In genomic region chr18:80148316-80149199, GRCh38 we compare ENCODE assay signal across 8 cellular contexts. TPM values are rescaled to one million over a fixed set of nuclear protein-coding genes. Genes with fewer than 3 reads are reported as not detected.
DNase-seq lines count a peak whose midpoint lies in the region; ATAC-seq and TF ChIP-seq lines count a peak whose summit lies in the region.

No MANE protein-coding gene starts in this region.

- H3K27me3 Mint-ChIP-seq in brain, result no peaks in the 10 kb centered on the region

- H3K4me1 Mint-ChIP-seq in brain, result peaks cover 31% of the 10 kb centered on the region

- no peaks in the 10 kb centered on the region for H3K4me1 ChIP-seq in aorta (ENCODE audit: control insufficient read depth in 1 of 2, insufficient read depth in 2 of 2, low read length in 2 of 2)

- H3K27me3 ChIP-seq in aorta (ENCODE audit: control insufficient read depth in 1 of 2, insufficient read depth in 2 of 2, low read length in 1 of 2), result no peaks in the 10 kb centered on the region

- no peaks in the 10 kb centered on the region for H3K9me3 ChIP-seq in aorta (ENCODE audit: control insufficient read depth, low read length)

- no peak overlapping the region for H3K27ac ChIP-seq in aorta (ENCODE audit: low read depth in 1 of 2, low read length in 2 of 2)

- peaks cover 5% of the 10 kb centered on the region for H3K36me3 Mint-ChIP-seq in brain

- peak; percentile 5 for ATAC-seq in HG03457 (IDR thresholded peaks at IDR 0.05; ENCODE audit: unreplicated experiment)
- ATAC-seq in aorta (ENCODE audit: low FRiP score), result peak; percentile 16
- no peak for ATAC-seq in HG02763 (IDR thresholded peaks at IDR 0.05; ENCODE audit: unreplicated experiment)
- no peak for ATAC-seq in GM18511 (IDR thresholded peaks at IDR 0.05; ENCODE audit: unreplicated experiment)

- no peaks in the 10 kb centered on the region for H3K36me3 ChIP-seq in aorta (ENCODE audit: control insufficient read depth in 1 of 2, insufficient read depth in 2 of 2, low read length in 1 of 2)

- DNase-seq in EL (peak; percentile 15), lower leg skin (ENCODE audit: low spot score in 2 of 2) (peak in 1 of 2 donors; percentile 84), aorta (peak in 1 of 2 donors; percentile 63), HCEC 1CT (no peak)

- TF ChIP-seq POLR2A in lower leg skin (IDR thresholded peaks at IDR 0.05), result no peak

- no peaks in the 10 kb centered on the region for H3K9me3 Mint-ChIP-seq in brain

- TF ChIP-seq CTCF in brain (conservative IDR thresholded peaks at IDR 0.05), result no peak
- TF ChIP-seq CTCF in lower leg skin (IDR thresholded peaks at IDR 0.05), result no peak

- H3K4me3 ChIP-seq in lower leg skin (ENCODE audit: low read depth, poor library complexity, severe bottlenecking), result peak overlapping the region; percentile 29
- H3K4me3 ChIP-seq in aorta (ENCODE audit: low read length in 2 of 2), result peak overlapping the region in 1 of 2 donors; percentile 9

- 48 to 63% methylated on average over 34 of the region's 34 CpGs for WGBS in lower leg skin, 2 donors
- WGBS in aorta, 2 donors, result 46 to 58% methylated on average over 34 of the region's 34 CpGs

- H3K27ac Mint-ChIP-seq in brain, result peak overlapping the region; percentile 84 to 96 (median 92)

- intact Hi-C loops in lower leg skin (cut with DNase I; ENCODE audit: low total_unique reads) (no loop called here), aorta (cut with DNase I) (no loop called here)

- H3K4me3 Mint-ChIP-seq in brain, result peak overlapping the region; percentile 86 to 98 (median 90)

RNA-seq across cellular contexts. Expression of gene ADNP2, which starts 39.5 kb away (rescaled TPM):
- polyA plus RNA-seq in brain (ENCODE audit: insufficient read depth, low read depth, low replicate concordance) (13.5 TPM), aorta (1 to 10 TPM; 3.1 to 5.2 TPM)
- total RNA-seq in lower leg skin (10 to 100 TPM; 18.1 to 22.6 (median 19.9) TPM), aorta (10 to 100 TPM; 17.5 to 20.1 TPM)

Comparison
In these comparisons a context has a peak if more than half of its experiments do, and no peak if none do; other contexts are left out.
1. ATAC-seq: peak in HG03457 (single experiment) and aorta (single experiment); none in HG02763 (single experiment) and GM18511 (single experiment).